ENCODE assay signal across 8 cellular contexts in genomic region chr2:127886593-127886935, GRCh38. TPM values are rescaled to one million over a fixed set of nuclear protein-coding genes. Genes with fewer than 3 reads are reported as not detected.
A peak's percentile ranks its signal among the peaks of the same experiment; 100 is the strongest.
DNase-seq lines count a peak whose midpoint lies in the region; ATAC-seq and TF ChIP-seq lines count a peak whose summit lies in the region.
"Not testable (repeated sequence)": the region's sequence is repeated elsewhere in the genome, so short reads cannot be mapped to it uniquely, and the experiment has no call there.

No MANE protein-coding gene starts in this region.

- H4K20me1 ChIP-seq in OCI-LY1 (ENCODE audit: insufficient read depth, low read length); fibroblast of lung (ENCODE audit: control insufficient read depth, extremely low read depth, insufficient read depth, low read length): not testable (repeated sequence)

- H3K4me3 ChIP-seq in CD8-positive, alpha-beta T cell (ENCODE audit: low read depth, low read length), result peak overlapping the region; percentile 58
- H3K4me3 ChIP-seq in OCI-LY1 (ENCODE audit: low read depth, low read length, poor library complexity, severe bottlenecking), result peak overlapping the region; percentile 79
- H3K4me3 ChIP-seq in fibroblast of lung (replicated peaks in 1 of 4; ENCODE audit: control extremely low read depth in 1 of 4, insufficient read depth in 1 of 4, low read depth in 3 of 4, low read length in 4 of 4), result peak overlapping the region; percentile 51 to 59 (median 52)
- H3K4me3 ChIP-seq in mesodermal cell (ENCODE audit: extremely low read depth, insufficient read depth, low read length, poor library complexity, severe bottlenecking), result peak overlapping the region; percentile 54
- H3K4me3 ChIP-seq in spleen, result peak overlapping the region; percentile 52 to 77 (median 59)

- not testable (repeated sequence) for TF ChIP-seq POLR2A in spleen (IDR thresholded peaks at IDR 0.05)

- H3K27ac ChIP-seq in CD8-positive, alpha-beta T cell (ENCODE audit: low read depth, low read length), result peak overlapping the region; percentile 63
- H3K27ac ChIP-seq in OCI-LY1 (ENCODE audit: low read depth, low read length, poor library complexity, severe bottlenecking), result not testable (repeated sequence)
- H3K27ac ChIP-seq in fibroblast of lung (ENCODE audit: insufficient read depth, low read length), result peak overlapping the region; percentile 69
- H3K27ac ChIP-seq in mesodermal cell (ENCODE audit: low read depth, low read length, severe bottlenecking), result peak overlapping the region; percentile 85
- peak overlapping the region; percentile 87 to 96 (median 92) for H3K27ac ChIP-seq in spleen

- H3F3A ChIP-seq in OCI-LY1 (ENCODE audit: insufficient read depth, low read length), result not testable (repeated sequence)

- H3K9me2 ChIP-seq in OCI-LY1 (ENCODE audit: low read depth, low read length), result not testable (repeated sequence)

- not testable (repeated sequence) for H2AFZ ChIP-seq in OCI-LY1 (ENCODE audit: low read length)
- peak overlapping the region; percentile 60 for H2AFZ ChIP-seq in fibroblast of lung (ENCODE audit: low read length)

- TF ChIP-seq CTCF in CD8-positive, alpha-beta T cell (IDR thresholded peaks at IDR 0.05); OCI-LY1 (IDR thresholded peaks at IDR 0.05; ENCODE audit: low read length); fibroblast of lung (conservative IDR thresholded peaks at IDR 0.05 in 1 of 2, IDR thresholded peaks at IDR 0.05 in 1 of 2; ENCODE audit: low read depth in 1 of 2, low read length in 2 of 2); spleen (IDR thresholded peaks at IDR 0.05 in 8 of 11, conservative IDR thresholded peaks at IDR 0.05 in 3 of 11): not testable (repeated sequence)

- H3K4me3 Mint-ChIP-seq in CD8-positive, alpha-beta T cell, result peak overlapping the region; percentile 85
- peak overlapping the region; percentile 80 for H3K4me3 Mint-ChIP-seq in activated naive CD8-positive, alpha-beta T cell treated with anti-CD3 and anti-CD28 coated beads for 36 hours

- H3K4me1 ChIP-seq in CD8-positive, alpha-beta T cell (ENCODE audit: insufficient read depth, low read length), result peaks cover 22% of the 10 kb centered on the region
- H3K4me1 ChIP-seq in OCI-LY1 (ENCODE audit: insufficient read depth, low read length, severe bottlenecking) (peaks cover 25% of the 10 kb centered on the region), spleen (peaks cover 21 to 53% (median 41%) of the 10 kb centered on the region in 6 donors)
- H3K4me1 ChIP-seq in fibroblast of lung (ENCODE audit: control insufficient read depth, extremely low read depth, insufficient read depth, low read length); mesodermal cell (ENCODE audit: control insufficient read depth, insufficient read depth, low read length, poor library complexity, severe bottlenecking): not testable (repeated sequence)

- peaks cover 54% of the 10 kb centered on the region for H3K4me1 Mint-ChIP-seq in CD8-positive, alpha-beta T cell (ENCODE audit: low read depth)
- H3K4me1 Mint-ChIP-seq in activated naive CD8-positive, alpha-beta T cell treated with anti-CD3 and anti-CD28 coated beads for 36 hours, result peaks cover 36% of the 10 kb centered on the region

- not testable (repeated sequence) for H3K9me3 ChIP-seq in CD8-positive, alpha-beta T cell (ENCODE audit: low read length); OCI-LY1 (ENCODE audit: low read length); fibroblast of lung (ENCODE audit: control insufficient read depth, insufficient read depth, low read depth, low read length); mesodermal cell (ENCODE audit: control insufficient read depth, low read length); spleen

- H3K9me3 Mint-ChIP-seq in CD8-positive, alpha-beta T cell; activated naive CD8-positive, alpha-beta T cell treated with anti-CD3 and anti-CD28 coated beads for 36 hours: not testable (repeated sequence)

- intact Hi-C loops in CD8-positive, alpha-beta T cell (cut with DNase I, micrococcal nuclease), result loop anchor here in 1 of 2 experiments (2.0 kb wide), 2 partner anchors 76 to 142 kb away; partner anchors contain the start of genes SAP130 and WDR33
- intact Hi-C loops in spleen (cut with DNase I; ENCODE audit: low total_unique reads), result not testable (repeated sequence)

- H3K4me2 ChIP-seq in OCI-LY1 (ENCODE audit: low read length), result peak overlapping the region; percentile 80
- not testable (repeated sequence) for H3K4me2 ChIP-seq in fibroblast of lung (ENCODE audit: extremely low read depth, insufficient read depth, low read length)

- peak overlapping the region; percentile 70 for H3K9ac ChIP-seq in OCI-LY1 (ENCODE audit: low read length)
- peak overlapping the region; percentile 67 for H3K9ac ChIP-seq in fibroblast of lung (ENCODE audit: insufficient read depth, low read length)

- no CpG with 5 or more reads among the region's 32 CpGs for WGBS in mesodermal cell (ENCODE audit: insufficient coverage in 2 of 2), 2 experiments
- 0 to 1% (median 1%) methylated on average over 3 to 32 of the region's 32 CpGs; no CpG with 5 or more reads in 1 of the 5 donors for WGBS in spleen, 5 donors

- POLR2A ChIA-PET in CD8-positive, alpha-beta T cell (lab: Charles Lee), result interaction anchor here (2.2 kb wide), 1 partner anchor 205 kb away, joined by 12 read pairs; the partner anchor contains the start of gene UGGT1

- H3K27ac Mint-ChIP-seq in CD8-positive, alpha-beta T cell, result peak overlapping the region; percentile 87
- H3K27ac Mint-ChIP-seq in activated naive CD8-positive, alpha-beta T cell treated with anti-CD3 and anti-CD28 coated beads for 36 hours, result peak overlapping the region; percentile 81

- ATAC-seq in CD8-positive, alpha-beta T cell, result peak; percentile 19
- ATAC-seq in GM19463 (IDR thresholded peaks at IDR 0.05; ENCODE audit: unreplicated experiment), result peak; percentile 22
- peak; percentile 22 for ATAC-seq in HG03064 (IDR thresholded peaks at IDR 0.05; ENCODE audit: low read depth, unreplicated experiment)

- CTCF ChIA-PET in CD8-positive, alpha-beta T cell (lab: Charles Lee), result not testable (repeated sequence)

- not testable (repeated sequence) for DNase-seq in CD8-positive, alpha-beta T cell; activated naive CD8-positive, alpha-beta T cell treated with anti-CD3 and anti-CD28 coated beads for 36 hours; spleen
- peak; percentile 10 to 16 for DNase-seq in fibroblast of lung (ENCODE audit: low read depth in 2 of 2)

- peaks cover 30% of the 10 kb centered on the region for H3K36me3 Mint-ChIP-seq in CD8-positive, alpha-beta T cell
- H3K36me3 Mint-ChIP-seq in activated naive CD8-positive, alpha-beta T cell treated with anti-CD3 and anti-CD28 coated beads for 36 hours, result not testable (repeated sequence)

- not testable (repeated sequence) for H3K27me3 Mint-ChIP-seq in CD8-positive, alpha-beta T cell (ENCODE audit: low read depth); activated naive CD8-positive, alpha-beta T cell treated with anti-CD3 and anti-CD28 coated beads for 36 hours

- not testable (repeated sequence) for H3K27me3 ChIP-seq in CD8-positive, alpha-beta T cell (ENCODE audit: insufficient read depth, low read length); OCI-LY1 (ENCODE audit: insufficient read depth, low read length); fibroblast of lung (ENCODE audit: control insufficient read depth, insufficient read depth, low read length); spleen (replicated peaks in 1 of 7)

- H3K79me2 ChIP-seq in OCI-LY1 (ENCODE audit: insufficient read depth, low read length), result peaks cover 24% of the 10 kb centered on the region
- peaks cover 38% of the 10 kb centered on the region for H3K79me2 ChIP-seq in fibroblast of lung (ENCODE audit: control insufficient read depth, insufficient read depth, low read length)

- not testable (repeated sequence) for H3K36me3 ChIP-seq in CD8-positive, alpha-beta T cell (ENCODE audit: insufficient read depth, low read length); fibroblast of lung (ENCODE audit: control insufficient read depth, insufficient read depth, low read length)
- H3K36me3 ChIP-seq in OCI-LY1 (ENCODE audit: insufficient read depth, low read length) (peaks cover 28% of the 10 kb centered on the region), mesodermal cell (ENCODE audit: control insufficient read depth, insufficient read depth, low read length) (peaks cover 26% of the 10 kb centered on the region), spleen (peaks cover 0 to 25% (median 9%) of the 10 kb centered on the region in 6 donors)

RNA-seq across cellular contexts. Expression of gene AMMECR1L, which starts 0.8 kb away (rescaled TPM):
- 10 to 100 TPM in 1 of 2 experiments, 1 to 10 TPM in 1; 9.2 to 10.3 TPM for total RNA-seq in CD8-positive, alpha-beta T cell
- 10 to 100 TPM; 16.4 to 17.4 TPM for total RNA-seq in activated naive CD8-positive, alpha-beta T cell treated with anti-CD3 and anti-CD28 coated beads for 36 hours
- 13.1 and 16.8 TPM in 2 replicates for total RNA-seq in fibroblast of lung
- polyA plus RNA-seq in fibroblast of lung, result 15.5 and 16.8 TPM in 2 replicates
- polyA plus RNA-seq in fibroblast of lung (2012), result 9.5 and 10.9 TPM in 2 replicates
- 8.2 and 11.4 TPM in 2 replicates for polyA minus RNA-seq in fibroblast of lung (ENCODE audit: low replicate concordance)
- polyA plus RNA-seq in mesodermal cell (2013, experiment 1 of 2), result 18.7 TPM
- polyA plus RNA-seq in mesodermal cell (2013, experiment 2 of 2), result 17.8 TPM
- total RNA-seq in spleen, result 10 to 100 TPM; 12.9 to 17.2 (median 15.0) TPM
- polyA plus RNA-seq in spleen, result 1 to 10 TPM; 4.8 to 8.3 (median 7.7) TPM

RNA-seq across cellular contexts. Expression of gene POLR2D, which starts 28.6 kb away (rescaled TPM):
- 10 to 100 TPM; 35.6 to 38.6 TPM for total RNA-seq in CD8-positive, alpha-beta T cell
- total RNA-seq in activated naive CD8-positive, alpha-beta T cell treated with anti-CD3 and anti-CD28 coated beads for 36 hours, result 10 to 100 TPM; 91.8 to 97.2 TPM
- 21.8 and 22.9 TPM in 2 replicates for total RNA-seq in fibroblast of lung
- 22.4 and 32.2 TPM in 2 replicates for polyA plus RNA-seq in fibroblast of lung
- 21.9 and 31.4 TPM in 2 replicates for polyA plus RNA-seq in fibroblast of lung (2012)
- 20.9 and 29.3 TPM in 2 replicates for polyA minus RNA-seq in fibroblast of lung (ENCODE audit: low replicate concordance)
- 40.0 TPM for polyA plus RNA-seq in mesodermal cell (2013, experiment 1 of 2)
- polyA plus RNA-seq in mesodermal cell (2013, experiment 2 of 2), result 37.9 TPM
- 10 to 100 TPM; 16.1 to 29.8 (median 25.6) TPM for total RNA-seq in spleen
- 10 to 100 TPM; 11.4 to 16.0 (median 13.4) TPM for polyA plus RNA-seq in spleen
